In genomic region chr5:17405976-17406876, GRCh38 we compare ENCODE assay signal across 1 cellular context.
TF ChIP-seq lines count a peak whose summit lies in the region.

No MANE protein-coding gene starts in this region.

TF ChIP-seq in HEK293, 187 proteins besides CTCF, POLR2A, EP300 and RAD21 (continued from another document and continues in another):
- TF ChIP-seq, protein P1, sequence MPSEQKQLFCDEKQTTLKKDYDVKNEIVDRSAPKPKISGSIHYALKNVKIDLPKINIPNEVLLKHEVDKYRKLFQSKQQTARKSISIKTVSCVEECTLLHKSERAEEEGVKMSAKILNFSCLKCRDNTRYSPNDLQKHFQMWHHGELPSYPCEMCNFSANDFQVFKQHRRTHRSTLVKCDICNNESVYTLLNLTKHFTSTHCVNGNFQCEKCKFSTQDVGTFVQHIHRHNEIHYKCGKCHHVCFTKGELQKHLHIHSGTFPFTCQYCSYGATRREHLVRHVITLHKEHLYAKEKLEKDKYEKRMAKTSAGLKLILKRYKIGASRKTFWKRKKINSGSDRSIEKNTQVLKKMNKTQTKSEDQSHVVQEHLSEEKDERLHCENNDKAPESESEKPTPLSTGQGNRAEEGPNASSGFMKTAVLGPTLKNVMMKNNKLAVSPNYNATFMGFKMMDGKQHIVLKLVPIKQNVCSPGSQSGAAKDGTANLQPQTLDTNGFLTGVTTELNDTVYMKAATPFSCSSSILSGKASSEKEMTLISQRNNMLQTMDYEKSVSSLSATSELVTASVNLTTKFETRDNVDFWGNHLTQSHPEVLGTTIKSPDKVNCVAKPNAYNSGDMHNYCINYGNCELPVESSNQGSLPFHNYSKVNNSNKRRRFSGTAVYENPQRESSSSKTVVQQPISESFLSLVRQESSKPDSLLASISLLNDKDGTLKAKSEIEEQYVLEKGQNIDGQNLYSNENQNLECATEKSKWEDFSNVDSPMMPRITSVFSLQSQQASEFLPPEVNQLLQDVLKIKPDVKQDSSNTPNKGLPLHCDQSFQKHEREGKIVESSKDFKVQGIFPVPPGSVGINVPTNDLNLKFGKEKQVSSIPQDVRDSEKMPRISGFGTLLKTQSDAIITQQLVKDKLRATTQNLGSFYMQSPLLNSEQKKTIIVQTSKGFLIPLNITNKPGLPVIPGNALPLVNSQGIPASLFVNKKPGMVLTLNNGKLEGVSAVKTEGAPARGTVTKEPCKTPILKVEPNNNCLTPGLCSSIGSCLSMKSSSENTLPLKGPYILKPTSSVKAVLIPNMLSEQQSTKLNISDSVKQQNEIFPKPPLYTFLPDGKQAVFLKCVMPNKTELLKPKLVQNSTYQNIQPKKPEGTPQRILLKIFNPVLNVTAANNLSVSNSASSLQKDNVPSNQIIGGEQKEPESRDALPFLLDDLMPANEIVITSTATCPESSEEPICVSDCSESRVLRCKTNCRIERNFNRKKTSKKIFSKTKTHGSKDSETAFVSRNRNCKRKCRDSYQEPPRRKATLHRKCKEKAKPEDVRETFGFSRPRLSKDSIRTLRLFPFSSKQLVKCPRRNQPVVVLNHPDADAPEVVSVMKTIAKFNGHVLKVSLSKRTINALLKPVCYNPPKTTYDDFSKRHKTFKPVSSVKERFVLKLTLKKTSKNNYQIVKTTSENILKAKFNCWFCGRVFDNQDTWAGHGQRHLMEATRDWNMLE (tag by site-specific recombination; conservative IDR thresholded peaks at IDR 0.05; ENCODE audit: low read depth): no peak
- TF ChIP-seq ZNF560 (tag by site-specific recombination; IDR thresholded peaks at IDR 0.05; ENCODE audit: borderline replicate concordance) (no peak), ZNF571 (tag by site-specific recombination; IDR thresholded peaks at IDR 0.05) (no peak), ZSCAN5A (tag by site-specific recombination; IDR thresholded peaks at IDR 0.05) (no peak), PBX3 (CRISPR knock-in tag; IDR thresholded peaks at IDR 0.05) (no peak), ZSCAN4 (tag by site-specific recombination; IDR thresholded peaks at IDR 0.05) (no peak), EGR2 (tag by site-specific recombination; IDR thresholded peaks at IDR 0.05; ENCODE audit: low read depth) (no peak), ZSCAN30 (tag by site-specific recombination; IDR thresholded peaks at IDR 0.05) (no peak), ZNF596 (tag by site-specific recombination; IDR thresholded peaks at IDR 0.05) (no peak), ZNF155 (tag by site-specific recombination; IDR thresholded peaks at IDR 0.05) (no peak), ZNF10 (tag by site-specific recombination; IDR thresholded peaks at IDR 0.05) (no peak), ZNF510 (tag by site-specific recombination; IDR thresholded peaks at IDR 0.05; ENCODE audit: insufficient replicate concordance) (no peak), ZNF202 (tag by site-specific recombination; IDR thresholded peaks at IDR 0.05; ENCODE audit: borderline replicate concordance) (no peak), ZNF426 (tag by site-specific recombination; IDR thresholded peaks at IDR 0.05) (no peak), REPIN1 (tag by site-specific recombination; IDR thresholded peaks at IDR 0.05; ENCODE audit: low read depth) (no peak), ZNF132 (tag by site-specific recombination; IDR thresholded peaks at IDR 0.05; ENCODE audit: borderline replicate concordance) (no peak), ZNF391 (tag by site-specific recombination; IDR thresholded peaks at IDR 0.05; ENCODE audit: borderline replicate concordance, low read depth) (no peak), ZNF416 (tag by site-specific recombination; IDR thresholded peaks at IDR 0.05) (no peak), ZNF184 (tag by site-specific recombination; IDR thresholded peaks at IDR 0.05) (peak; percentile 85), MEIS1 (CRISPR knock-in tag; IDR thresholded peaks at IDR 0.05; ENCODE audit: borderline replicate concordance) (no peak), ZNF549 (tag by site-specific recombination; IDR thresholded peaks at IDR 0.05) (no peak), ZNF26 (tag by site-specific recombination; IDR thresholded peaks at IDR 0.05) (no peak), BCL11B (tag by site-specific recombination; IDR thresholded peaks at IDR 0.05; ENCODE audit: low read depth) (no peak), KLF8 (tag by site-specific recombination; IDR thresholded peaks at IDR 0.05) (peak; percentile 61; the same call in 1 of the 2 replicates), WT1 (tag by site-specific recombination; IDR thresholded peaks at IDR 0.05) (no peak), ZNF473 (tag by site-specific recombination; IDR thresholded peaks at IDR 0.05) (no peak), ZNF529 (tag by site-specific recombination; IDR thresholded peaks at IDR 0.05; ENCODE audit: insufficient replicate concordance) (no peak), ZNF785 (tag by site-specific recombination; IDR thresholded peaks at IDR 0.05) (no peak), ZNF292 (tag by site-specific recombination; IDR thresholded peaks at IDR 0.05; ENCODE audit: borderline replicate concordance, low read depth) (no peak), GLI4 (tag by site-specific recombination; IDR thresholded peaks at IDR 0.05) (no peak), ZNF660 (tag by site-specific recombination; IDR thresholded peaks at IDR 0.05) (no peak; the same call in 1 of the 2 replicates), ZNF423 (tag by site-specific recombination; IDR thresholded peaks at IDR 0.05) (no peak), ZSCAN16 (tag by site-specific recombination; IDR thresholded peaks at IDR 0.05) (no peak), ZNF280D (tag by site-specific recombination; IDR thresholded peaks at IDR 0.05) (no peak), KLF9 (tag by site-specific recombination; IDR thresholded peaks at IDR 0.05; ENCODE audit: low read depth) (no peak), ZFP69B (tag by site-specific recombination; IDR thresholded peaks at IDR 0.05) (no peak), ZNF791 (tag by site-specific recombination; IDR thresholded peaks at IDR 0.05) (no peak), RBAK (tag by site-specific recombination; IDR thresholded peaks at IDR 0.05) (no peak), ZNF558 (tag by site-specific recombination; IDR thresholded peaks at IDR 0.05) (no peak), ZNF18 (tag by site-specific recombination; IDR thresholded peaks at IDR 0.05) (no peak), YY1 (tag by site-specific recombination; IDR thresholded peaks at IDR 0.05) (no peak), ZFP41 (tag by site-specific recombination; IDR thresholded peaks at IDR 0.05; ENCODE audit: borderline replicate concordance) (no peak), ZNF350 (tag by site-specific recombination; IDR thresholded peaks at IDR 0.05) (no peak), SCRT2 (tag by site-specific recombination; IDR thresholded peaks at IDR 0.05) (no peak)
- TF ChIP-seq, protein P2, sequence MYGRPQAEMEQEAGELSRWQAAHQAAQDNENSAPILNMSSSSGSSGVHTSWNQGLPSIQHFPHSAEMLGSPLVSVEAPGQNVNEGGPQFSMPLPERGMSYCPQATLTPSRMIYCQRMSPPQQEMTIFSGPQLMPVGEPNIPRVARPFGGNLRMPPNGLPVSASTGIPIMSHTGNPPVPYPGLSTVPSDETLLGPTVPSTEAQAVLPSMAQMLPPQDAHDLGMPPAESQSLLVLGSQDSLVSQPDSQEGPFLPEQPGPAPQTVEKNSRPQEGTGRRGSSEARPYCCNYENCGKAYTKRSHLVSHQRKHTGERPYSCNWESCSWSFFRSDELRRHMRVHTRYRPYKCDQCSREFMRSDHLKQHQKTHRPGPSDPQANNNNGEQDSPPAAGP (tag by site-specific recombination; IDR thresholded peaks at IDR 0.05): no peak
- TF ChIP-seq, protein P3, sequence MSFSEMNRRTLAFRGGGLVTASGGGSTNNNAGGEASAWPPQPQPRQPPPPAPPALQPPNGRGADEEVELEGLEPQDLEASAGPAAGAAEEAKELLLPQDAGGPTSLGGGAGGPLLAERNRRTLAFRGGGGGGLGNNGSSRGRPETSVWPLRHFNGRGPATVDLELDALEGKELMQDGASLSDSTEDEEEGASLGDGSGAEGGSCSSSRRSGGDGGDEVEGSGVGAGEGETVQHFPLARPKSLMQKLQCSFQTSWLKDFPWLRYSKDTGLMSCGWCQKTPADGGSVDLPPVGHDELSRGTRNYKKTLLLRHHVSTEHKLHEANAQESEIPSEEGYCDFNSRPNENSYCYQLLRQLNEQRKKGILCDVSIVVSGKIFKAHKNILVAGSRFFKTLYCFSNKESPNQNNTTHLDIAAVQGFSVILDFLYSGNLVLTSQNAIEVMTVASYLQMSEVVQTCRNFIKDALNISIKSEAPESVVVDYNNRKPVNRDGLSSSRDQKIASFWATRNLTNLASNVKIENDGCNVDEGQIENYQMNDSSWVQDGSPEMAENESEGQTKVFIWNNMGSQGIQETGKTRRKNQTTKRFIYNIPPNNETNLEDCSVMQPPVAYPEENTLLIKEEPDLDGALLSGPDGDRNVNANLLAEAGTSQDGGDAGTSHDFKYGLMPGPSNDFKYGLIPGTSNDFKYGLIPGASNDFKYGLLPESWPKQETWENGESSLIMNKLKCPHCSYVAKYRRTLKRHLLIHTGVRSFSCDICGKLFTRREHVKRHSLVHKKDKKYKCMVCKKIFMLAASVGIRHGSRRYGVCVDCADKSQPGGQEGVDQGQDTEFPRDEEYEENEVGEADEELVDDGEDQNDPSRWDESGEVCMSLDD (tag by site-specific recombination; IDR thresholded peaks at IDR 0.05): no peak
